In the genomic region with DNA sequence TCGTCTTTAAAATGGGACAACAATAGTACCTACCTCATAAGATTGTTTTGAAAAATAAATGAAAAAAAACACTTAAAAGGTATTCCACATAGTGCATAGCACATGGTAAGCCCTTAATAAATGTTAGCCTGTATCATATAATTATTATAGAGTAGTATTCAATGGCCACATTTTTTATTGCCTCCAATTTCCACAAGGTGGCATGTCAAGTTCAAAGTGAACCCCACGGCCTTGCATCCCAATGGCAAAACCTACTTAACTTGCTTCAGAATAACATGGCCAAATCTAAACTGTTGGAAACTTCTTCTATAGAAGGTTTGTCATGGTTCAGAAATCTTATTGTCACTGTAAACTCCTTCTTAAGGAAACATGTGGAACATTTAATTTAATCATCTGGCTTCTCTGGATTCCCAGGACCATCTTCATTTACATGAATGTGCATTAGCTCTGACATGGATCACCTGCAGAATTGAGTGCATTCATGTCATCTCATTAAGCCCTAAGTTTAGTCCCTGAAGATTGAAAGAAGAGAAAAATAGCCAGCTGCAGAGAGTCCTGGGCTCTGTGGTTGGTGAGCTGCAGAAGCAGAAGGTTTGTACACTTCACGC, we compare ENCODE assay signal across 7 cellular contexts.
DNase-seq lines count a peak whose midpoint lies in the region; ATAC-seq, FAIRE-seq and TF ChIP-seq lines count a peak whose summit lies in the region.

No MANE protein-coding gene starts in this region.

- peak; percentile 97 for TF ChIP-seq CTCF in OCI-LY7 (conservative IDR thresholded peaks at IDR 0.05; ENCODE audit: low read length)
- TF ChIP-seq CTCF in mucosa of descending colon (IDR thresholded peaks at IDR 0.05), result no peak

- intact Hi-C loops in OCI-LY7 (cut with micrococcal nuclease; ENCODE audit: unreplicated experiment) (loop anchor here (1.0 to 5.0 kb wide), 6 partner anchors 32 to 327 kb away; partner anchors contain the start of gene PAQR3), mucosa of descending colon (cut with DNase I, micrococcal nuclease) (loop anchor here (5.0 to 10.0 kb wide), 2 partner anchors 250 to 252 kb away; no protein-coding TSS in a partner anchor)

- no peak overlapping the region for H3K27ac ChIP-seq in OCI-LY7 (ENCODE audit: low read depth, low read length, poor library complexity, severe bottlenecking)
- H3K27ac ChIP-seq in effector memory CD4-positive, alpha-beta T cell (ENCODE audit: insufficient read depth, low read length, poor library complexity, severe bottlenecking), result no peak overlapping the region

- H3K9me2 ChIP-seq in OCI-LY7 (ENCODE audit: insufficient read depth, low read length), result no peaks in the 10 kb centered on the region

- H3K79me2 ChIP-seq in OCI-LY7 (ENCODE audit: insufficient read depth, low read depth, low read length), result no peaks in the 10 kb centered on the region

- H3K4me2 ChIP-seq in OCI-LY7 (ENCODE audit: low read length), result peak overlapping the region; percentile 59

- H3K4me1 ChIP-seq in HAP-1 (no peaks in the 10 kb centered on the region), OCI-LY7 (ENCODE audit: insufficient read depth, low read length, poor library complexity, severe bottlenecking) (peaks cover 46% of the 10 kb centered on the region), mucosa of descending colon (ENCODE audit: low read depth) (peaks cover 7% of the 10 kb centered on the region)
- H3K4me1 ChIP-seq in effector memory CD4-positive, alpha-beta T cell (ENCODE audit: control insufficient read depth, insufficient read depth, low read length, poor library complexity, severe bottlenecking), result no peaks in the 10 kb centered on the region

- CTCF ChIA-PET in OCI-LY7 (lab: Charles Lee; ENCODE audit: unreplicated experiment), result interaction anchor here (1.0 kb wide), 1 partner anchor 250 kb away, joined by 3 read pairs; no protein-coding TSS in a partner anchor

- no peaks in the 10 kb centered on the region for H4K20me1 ChIP-seq in OCI-LY7 (ENCODE audit: insufficient read depth, low read length)

- FAIRE-seq in endometrium (lab: Jason Lieb, UNC), result peak; percentile 64

- peak overlapping the region; percentile 90; the same call in 1 of the 2 replicates for H2AFZ ChIP-seq in OCI-LY7 (ENCODE audit: low read length)

- DNase-seq in GDM1 (lab: John Stamatoyannopoulos, UW), result peak; percentile 41
- DNase-seq in HAP-1 (ENCODE audit: low spot score in 2 of 2), result peak; percentile 17 to 39
- peak; percentile 82 for DNase-seq in OCI-LY7 (ENCODE audit: low spot score)
- peak in 1 of 3 donors; percentile 61 for DNase-seq in mucosa of descending colon
- no peak for DNase-seq in activated gamma-delta T cell treated with Interleukin-2 at 50 U/mL for 16 hours
- DNase-seq in effector memory CD4-positive, alpha-beta T cell, result no peak

- peak; percentile 72 for ATAC-seq in mucosa of descending colon

- peaks cover 13% of the 10 kb centered on the region for H3K27me3 ChIP-seq in HAP-1 (ENCODE audit: low read depth)
- H3K27me3 ChIP-seq in effector memory CD4-positive, alpha-beta T cell (replicated peaks; ENCODE audit: control insufficient read depth, insufficient read depth, low read length, poor library complexity, severe bottlenecking), result no peaks in the 10 kb centered on the region

- POLR2A ChIA-PET in OCI-LY7 (lab: Charles Lee), result interaction anchor here (0.6 to 5.4 kb wide), 13 partner anchors 8 to 250 kb away, joined by 3 to 47 read pairs (median 3); no protein-coding TSS in a partner anchor

- H3K9me3 ChIP-seq in HAP-1 (no peaks in the 10 kb centered on the region), OCI-LY7 (ENCODE audit: low read length) (no peaks in the 10 kb centered on the region), mucosa of descending colon (no peaks in the 10 kb centered on the region)
- H3K9me3 ChIP-seq in effector memory CD4-positive, alpha-beta T cell (ENCODE audit: control insufficient read depth, low read length), result no peaks in the 10 kb centered on the region

- no peak overlapping the region for H3K4me3 ChIP-seq in HAP-1
- no peak overlapping the region for H3K4me3 ChIP-seq in OCI-LY7 (ENCODE audit: low read depth, low read length, poor library complexity, severe bottlenecking)
- no peak overlapping the region for H3K4me3 ChIP-seq in mucosa of descending colon
- no peak overlapping the region for H3K4me3 ChIP-seq in effector memory CD4-positive, alpha-beta T cell (ENCODE audit: insufficient read depth, low read depth, low read length, poor library complexity, severe bottlenecking)

- in situ Hi-C loops in HAP-1 (cut with MboI; ENCODE audit: low sequenced_read_pairs), result no loop called here

- no peaks in the 10 kb centered on the region for H3K36me3 ChIP-seq in HAP-1 (replicated peaks)
- no peaks in the 10 kb centered on the region for H3K36me3 ChIP-seq in OCI-LY7 (ENCODE audit: insufficient read depth, low read length)
- H3K36me3 ChIP-seq in mucosa of descending colon (ENCODE audit: low read depth), result no peaks in the 10 kb centered on the region
- H3K36me3 ChIP-seq in effector memory CD4-positive, alpha-beta T cell (ENCODE audit: control insufficient read depth, insufficient read depth, low read length), result no peaks in the 10 kb centered on the region

- BruUV-seq in OCI-LY7 (replicated peaks; lab: Mats Ljungman, UMichigan), result no TSS peak

Comparison
In these comparisons a context has a peak if more than half of its experiments do, and no peak if none do; other contexts are left out.
1. DNase-seq: peak in GDM1 (single experiment), HAP-1 (2 of 2) and OCI-LY7 (single experiment); none in activated gamma-delta T cell treated with Interleukin-2 at 50 U/mL for 16 hours (single experiment) and effector memory CD4-positive, alpha-beta T cell (0 of 3).